Comparison of ENCODE assay signal across 31 cellular contexts in genomic region chr4:128158894-128159293, GRCh38.
"Had no signal": no experiment of that assay in that cellular context is flagged by ENCODE, and none has a peak within 500 bp of the region (broad histone marks: within the 10 kb centered on the region; RNA-seq: fewer than 3 reads in every experiment).

No MANE protein-coding gene starts in this region.

- DNase-seq: activated B cell treated with CpG ODN at 0.5 μM for 24 hours; activated CD4-positive, alpha-beta memory T cell treated with anti-CD3 and anti-CD28 coated beads for 36 hours; activated CD4-positive, alpha-beta T cell treated with anti-CD3 and anti-CD28 coated beads for 4 hours; activated CD4-positive, alpha-beta T cell treated with anti-CD3 and anti-CD28 coated beads, Interleukin-2, amount 50 U/mL, for 1 hour; activated CD4-positive, CD25-positive, alpha-beta regulatory T cell treated with anti-CD3 and anti-CD28 coated beads, Interleukin-2, amount 50 U/mL, for 72 hours; activated CD8-positive, alpha-beta memory T cell treated with anti-CD3 and anti-CD28 coated beads, Interleukin-2, amount 50 U/mL, for 4 hours; activated effector memory CD4-positive, alpha-beta T cell treated with Interleukin-2 at 50 U/mL for 16 hours; activated naive CD4-positive, alpha-beta T cell treated with anti-CD3 and anti-CD28 coated beads, Interleukin-2, amount 10 ng/mL, durations not matched to agents 7 days and 5 days; activated naive CD8-positive, alpha-beta T cell treated with anti-CD3 and anti-CD28 coated beads, Interleukin-2, amount 50 U/mL, for 24 hours; activated T-cell treated with anti-CD3 and anti-CD28 coated beads, Interleukin-2, amount 50 U/mL, for 48 hours; anterior cingulate cortex; caudate nucleus; cerebellar nuclear complex; Kasumi-1; KG1; MM.1S; NCI-H1092 treated with DMSO at 0.1 percent for 48 hours; NCI-H1417; NCI-H146; NCI-H187 treated with DMSO at 0.1 percent for 48 hours; NCI-H2081 treated with DMSO at 0.1 percent for 48 hours; NCI-H226; NCI-H446 treated with DMSO at 0.1 percent for 48 hours; NCI-H524; PC-3; Right ventricle myocardium superior; T1000 had no signal

- H3K9me3 Mint-ChIP-seq: activated CD4-positive, alpha-beta memory T cell treated with anti-CD3 and anti-CD28 coated beads for 36 hours; activated naive CD8-positive, alpha-beta T cell treated with anti-CD3 and anti-CD28 coated beads, Interleukin-2, amount 50 U/mL, for 24 hours had no signal

- H3K4me1 Mint-ChIP-seq: activated B cell treated with CpG ODN at 0.5 μM for 24 hours; activated naive CD4-positive, alpha-beta T cell treated with anti-CD3 and anti-CD28 coated beads, Interleukin-2, amount 10 ng/mL, durations not matched to agents 7 days and 5 days; activated naive CD8-positive, alpha-beta T cell treated with anti-CD3 and anti-CD28 coated beads, Interleukin-2, amount 50 U/mL, for 24 hours; brain had no signal

- H3K27ac Mint-ChIP-seq: activated B cell treated with CpG ODN at 0.5 μM for 24 hours; activated CD4-positive, alpha-beta memory T cell treated with anti-CD3 and anti-CD28 coated beads for 36 hours; activated naive CD4-positive, alpha-beta T cell treated with anti-CD3 and anti-CD28 coated beads, Interleukin-2, amount 10 ng/mL, durations not matched to agents 7 days and 5 days; activated naive CD8-positive, alpha-beta T cell; activated naive CD8-positive, alpha-beta T cell treated with anti-CD3 and anti-CD28 coated beads, Interleukin-2, amount 50 U/mL, for 24 hours; brain had no signal

- H3K4me3 ChIP-seq: SK-N-MC had no signal

- H3K27ac ChIP-seq: RWPE1, SK-N-MC had no signal

- H3K27me3 Mint-ChIP-seq: activated B cell treated with CpG ODN at 0.5 μM for 24 hours; activated CD4-positive, alpha-beta memory T cell treated with anti-CD3 and anti-CD28 coated beads for 36 hours; activated naive CD4-positive, alpha-beta T cell treated with anti-CD3 and anti-CD28 coated beads, Interleukin-2, amount 10 ng/mL, durations not matched to agents 7 days and 5 days; activated naive CD8-positive, alpha-beta T cell; activated naive CD8-positive, alpha-beta T cell treated with anti-CD3 and anti-CD28 coated beads, Interleukin-2, amount 50 U/mL, for 24 hours; brain had no signal

- ATAC-seq: activated naive CD8-positive, alpha-beta T cell treated with anti-CD3 and anti-CD28 coated beads, Interleukin-2, amount 50 U/mL, for 24 hours; PC-3 had no signal

- H3K4me3 Mint-ChIP-seq: activated B cell treated with CpG ODN at 0.5 μM for 24 hours; activated CD4-positive, alpha-beta memory T cell treated with anti-CD3 and anti-CD28 coated beads for 36 hours; activated naive CD4-positive, alpha-beta T cell treated with anti-CD3 and anti-CD28 coated beads, Interleukin-2, amount 10 ng/mL, durations not matched to agents 7 days and 5 days; activated naive CD8-positive, alpha-beta T cell; activated naive CD8-positive, alpha-beta T cell treated with anti-CD3 and anti-CD28 coated beads, Interleukin-2, amount 50 U/mL, for 24 hours; brain had no signal
